Comparison of ENCODE assay signal across 9 cellular contexts in the genomic region with DNA sequence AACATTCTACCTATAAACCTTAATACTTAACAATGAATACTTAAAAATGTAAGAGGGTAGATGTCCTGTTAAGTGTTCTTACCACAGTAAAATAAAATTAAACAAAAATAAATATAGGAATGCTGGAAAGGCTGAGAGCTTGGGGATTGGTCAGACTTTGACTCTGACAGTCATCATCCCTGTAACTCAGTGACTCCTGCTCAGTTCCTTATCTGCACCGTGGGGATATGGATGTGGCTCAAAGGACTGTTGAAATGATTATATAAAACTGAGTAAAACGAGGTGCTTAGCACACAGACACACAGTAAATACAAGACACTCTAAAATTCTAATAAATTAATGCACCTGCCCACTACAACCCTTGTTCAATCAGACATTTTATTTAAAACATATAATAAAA.
"Had no signal": no experiment of that assay in that cellular context is flagged by ENCODE, and none has a peak within 500 bp of the region (broad histone marks: within the 10 kb centered on the region; RNA-seq: fewer than 3 reads in every experiment).

No MANE protein-coding gene starts in this region.

- H3K36me3 ChIP-seq: HAP-1 had no signal

- H3K9ac ChIP-seq: GM23248 had no signal

- H3K4me1 ChIP-seq: HAP-1 had no signal

- FAIRE-seq: HepG2 had no signal

- DNase-seq: GM23248, GOT3, H7, HFFc6, KBM-7 had no signal

- ATAC-seq: HCT116, HepG2 had no signal

- H2AFZ ChIP-seq: GM23248 had no signal

- H3K27ac ChIP-seq: GM23248, HL-60 had no signal

- H3K9me3 ChIP-seq: HAP-1 had no signal

- H3K4me3 ChIP-seq: GM23248, HAP-1 had no signal
